ENCODE assay signal across 8 cellular contexts in genomic region chr9:75087824-75088645, GRCh38. TPM values are rescaled to one million over a fixed set of nuclear protein-coding genes. Genes with fewer than 3 reads are reported as not detected.
DNase-seq lines count a peak whose midpoint lies in the region; ATAC-seq and TF ChIP-seq lines count a peak whose summit lies in the region.

Gene NMRK1 (minus strand): TSS chr9:75088155. CDS start chr9:75083115, 5,040 bp downstream.
Gene OSTF1 (plus strand): TSS chr9:75088514. CDS start chr9:75088693, 179 bp downstream.

- peak within 1 kb of the TSS; percentile 82 for H3K27ac ChIP-seq in C4-2B

- TF ChIP-seq CTCF in C4-2B (conservative IDR thresholded peaks at IDR 0.05), result no peak; the same call in 1 of the 2 replicates

- peak; percentile 98 for DNase-seq in NCI-H748 (lab: John Stamatoyannopoulos, UW; ENCODE audit: unreplicated experiment)
- peak; percentile 91 for DNase-seq in activated CD4-positive, alpha-beta T cell treated with anti-CD3 and anti-CD28 coated beads, Interleukin-2, amount 50 U/mL, for 1 hour
- peak; percentile 72 for DNase-seq in cortex of kidney (lab: John Stamatoyannopoulos, UW)
- DNase-seq in left lobe of liver (ENCODE audit: low spot score), result peak; percentile 97
- DNase-seq in stimulated activated CD4-positive, alpha-beta T cell treated with anti-CD3 and anti-CD28 coated beads, Interleukin-2, amount 100 ng/mL, for 24 hours, result peak; percentile 92

- peak; percentile 80 for ATAC-seq in GM19395 (IDR thresholded peaks at IDR 0.05; ENCODE audit: unreplicated experiment)
- peak; percentile 87 for ATAC-seq in HG03558 (IDR thresholded peaks at IDR 0.05; ENCODE audit: extremely low read depth, unreplicated experiment)
- peak; percentile 86 for ATAC-seq in left lobe of liver

RNA-seq across cellular contexts. Expression of gene NMRK1, which starts in this region (rescaled TPM):
- total RNA-seq in left lobe of liver, result 32.9 TPM

RNA-seq across cellular contexts. Expression of gene OSTF1, which starts in this region (rescaled TPM):
- 25.7 TPM for total RNA-seq in left lobe of liver

Comparison
In these comparisons a context has a peak if more than half of its experiments do, and no peak if none do; other contexts are left out.
1. Peak in every context shown above with its lines: DNase-seq, ATAC-seq and H3K27ac ChIP-seq.